19 cellular contexts compared by ENCODE assay signal in genomic region chr19:38805180-38805579, GRCh38. TPM values are rescaled to one million over a fixed set of nuclear protein-coding genes. Genes with fewer than 3 reads are reported as not detected.
DNase-seq lines count a peak whose midpoint lies in the region; ATAC-seq and TF ChIP-seq lines count a peak whose summit lies in the region.
"Had no signal": no experiment of that assay in that cellular context is flagged by ENCODE, and none has a peak within 500 bp of the region (broad histone marks: within the 10 kb centered on the region; RNA-seq: fewer than 3 reads in every experiment).

No MANE protein-coding gene starts in this region.

- H3K27ac ChIP-seq in OCI-LY7 (ENCODE audit: low read depth, low read length, poor library complexity, severe bottlenecking): no peak overlapping the region
- H3K27ac ChIP-seq: lower lobe of right lung, SJCRH30, VCaP had no signal

- intact Hi-C loops in OCI-LY7 (cut with micrococcal nuclease; ENCODE audit: unreplicated experiment): no loop called here

- H3K4me3 Mint-ChIP-seq in T-helper 2 cell treated with Interferon-gamma antibody and Interleukin-4, amounts not matched to agents 5 μg/mL and 100 μg/mL, for 36 hours: no peak overlapping the region
- peak overlapping the region; percentile 31 for H3K4me3 Mint-ChIP-seq in activated naive CD8-positive, alpha-beta T cell treated with anti-CD3 and anti-CD28 coated beads, Interleukin-2, amount 10 ng/mL, durations not matched to agents 7 days and 5 days
- H3K4me3 Mint-ChIP-seq: effector memory CD8-positive, alpha-beta T cell had no signal

- ATAC-seq in activated naive CD8-positive, alpha-beta T cell treated with anti-CD3 and anti-CD28 coated beads, Interleukin-2, amount 10 ng/mL, durations not matched to agents 7 days and 5 days (ENCODE audit: low read depth): no peak
- no peak for ATAC-seq in GM18861 (IDR thresholded peaks at IDR 0.05; ENCODE audit: unreplicated experiment)
- ATAC-seq in GM21390 (IDR thresholded peaks at IDR 0.05; ENCODE audit: unreplicated experiment): no peak
- ATAC-seq: effector memory CD8-positive, alpha-beta T cell had no signal

- H3K27ac Mint-ChIP-seq in T-helper 2 cell treated with Interferon-gamma antibody and Interleukin-4, amounts not matched to agents 5 μg/mL and 100 μg/mL, for 36 hours: peak overlapping the region; percentile 58
- H3K27ac Mint-ChIP-seq in activated naive CD8-positive, alpha-beta T cell treated with anti-CD3 and anti-CD28 coated beads, Interleukin-2, amount 10 ng/mL, durations not matched to agents 7 days and 5 days: peak overlapping the region; percentile 75

- H3K4me1 ChIP-seq in OCI-LY7 (ENCODE audit: insufficient read depth, low read length, poor library complexity, severe bottlenecking): peaks cover 3% of the 10 kb centered on the region
- H3K4me1 ChIP-seq: SJCRH30 had no signal

- DNase-seq in T-helper 2 cell treated with Interferon-gamma antibody and Interleukin-4, amounts not matched to agents 5 μg/mL and 100 μg/mL, for 36 hours (ENCODE audit: low spot score): no peak
- no peak for DNase-seq in T-helper 2 cell
- DNase-seq in GM13977 (ENCODE audit: low spot score): peak; percentile 24
- DNase-seq in activated naive CD8-positive, alpha-beta T cell treated with anti-CD3 and anti-CD28 coated beads, Interleukin-2, amount 10 ng/mL, durations not matched to agents 7 days and 5 days: no peak
- DNase-seq in lung microvascular endothelial cell (ENCODE audit: low read depth in 2 of 2): peak; percentile 19 to 59
- no peak for DNase-seq in OCI-LY7 (ENCODE audit: low spot score)
- DNase-seq: activated T-cell treated with anti-CD3 and anti-CD28 coated beads, Interleukin-2, amount 50 U/mL, for 1 hour; DMS 273 treated with DMSO at 0.1 percent for 48 hours; effector memory CD8-positive, alpha-beta T cell; lower lobe of right lung; NCI-H1930; NCI-H748 treated with DMSO at 0.1 percent for 48 hours; SJCRH30 had no signal

- no peaks in the 10 kb centered on the region for H3K9me3 Mint-ChIP-seq in T-helper 2 cell treated with Interferon-gamma antibody and Interleukin-4, amounts not matched to agents 5 μg/mL and 100 μg/mL, for 36 hours
- no peaks in the 10 kb centered on the region for H3K9me3 Mint-ChIP-seq in activated naive CD8-positive, alpha-beta T cell treated with anti-CD3 and anti-CD28 coated beads, Interleukin-2, amount 10 ng/mL, durations not matched to agents 7 days and 5 days
- H3K9me3 Mint-ChIP-seq: effector memory CD8-positive, alpha-beta T cell had no signal

- POLR2A ChIA-PET in activated naive CD8-positive, alpha-beta T cell treated with anti-CD3 and anti-CD28 coated beads, Interleukin-2, amount 10 ng/mL, durations not matched to agents 7 days and 5 days (lab: Charles Lee): no interaction called here
- POLR2A ChIA-PET in OCI-LY7 (lab: Charles Lee): no interaction called here

- no peaks in the 10 kb centered on the region for H3K9me3 ChIP-seq in OCI-LY7 (ENCODE audit: low read length)
- H3K9me3 ChIP-seq: lower lobe of right lung had no signal

- no peaks in the 10 kb centered on the region for H3K79me2 ChIP-seq in OCI-LY7 (ENCODE audit: insufficient read depth, low read depth, low read length)

- H3K36me3 ChIP-seq in OCI-LY7 (ENCODE audit: insufficient read depth, low read length): no peaks in the 10 kb centered on the region
- H3K36me3 ChIP-seq: lower lobe of right lung, SJCRH30 had no signal

- no TSS peak for BruUV-seq in OCI-LY7 (replicated peaks; lab: Mats Ljungman, UMichigan)

- TF ChIP-seq CTCF in GM13977 (IDR thresholded peaks at IDR 0.05; ENCODE audit: extremely low read depth, insufficient read depth, missing control alignments) (no peak), OCI-LY7 (conservative IDR thresholded peaks at IDR 0.05; ENCODE audit: low read length) (no peak)

- H3K4me3 ChIP-seq in OCI-LY7 (ENCODE audit: low read depth, low read length, poor library complexity, severe bottlenecking): no peak overlapping the region
- H3K4me3 ChIP-seq: lower lobe of right lung, SJCRH30 had no signal

- no peaks in the 10 kb centered on the region for H4K20me1 ChIP-seq in OCI-LY7 (ENCODE audit: insufficient read depth, low read length)

- in situ Hi-C loops in GM13977 (cut with MboI; ENCODE audit: low pct_unique_long_range_greater_than_20kb, low sequenced_read_pairs, unreplicated experiment): no loop called here

- peaks cover 5% of the 10 kb centered on the region for H3K4me1 Mint-ChIP-seq in T-helper 2 cell treated with Interferon-gamma antibody and Interleukin-4, amounts not matched to agents 5 μg/mL and 100 μg/mL, for 36 hours (ENCODE audit: low read depth)
- peaks cover 6% of the 10 kb centered on the region for H3K4me1 Mint-ChIP-seq in activated naive CD8-positive, alpha-beta T cell treated with anti-CD3 and anti-CD28 coated beads, Interleukin-2, amount 10 ng/mL, durations not matched to agents 7 days and 5 days

- no peaks in the 10 kb centered on the region for H3K9me2 ChIP-seq in OCI-LY7 (ENCODE audit: insufficient read depth, low read length)

- no peak overlapping the region for H2AFZ ChIP-seq in OCI-LY7 (ENCODE audit: low read length)

- H3K4me2 ChIP-seq in OCI-LY7 (ENCODE audit: low read length): no peak overlapping the region; the same call in 1 of the 2 replicates

- H3K36me3 Mint-ChIP-seq in T-helper 2 cell treated with Interferon-gamma antibody and Interleukin-4, amounts not matched to agents 5 μg/mL and 100 μg/mL, for 36 hours (ENCODE audit: low read depth): no peaks in the 10 kb centered on the region
- H3K36me3 Mint-ChIP-seq in activated naive CD8-positive, alpha-beta T cell treated with anti-CD3 and anti-CD28 coated beads, Interleukin-2, amount 10 ng/mL, durations not matched to agents 7 days and 5 days: peaks cover 2% of the 10 kb centered on the region

- H3K27me3 Mint-ChIP-seq in T-helper 2 cell treated with Interferon-gamma antibody and Interleukin-4, amounts not matched to agents 5 μg/mL and 100 μg/mL, for 36 hours (ENCODE audit: low read depth): no peaks in the 10 kb centered on the region
- no peaks in the 10 kb centered on the region for H3K27me3 Mint-ChIP-seq in activated naive CD8-positive, alpha-beta T cell treated with anti-CD3 and anti-CD28 coated beads, Interleukin-2, amount 10 ng/mL, durations not matched to agents 7 days and 5 days
- H3K27me3 Mint-ChIP-seq: effector memory CD8-positive, alpha-beta T cell had no signal

- CTCF ChIA-PET in OCI-LY7 (lab: Charles Lee; ENCODE audit: unreplicated experiment): no interaction called here

RNA-seq across cellular contexts. Expression of gene LGALS4, which starts 7.6 kb away (rescaled TPM):
- total RNA-seq in activated naive CD8-positive, alpha-beta T cell treated with anti-CD3 and anti-CD28 coated beads, Interleukin-2, amount 10 ng/mL, durations not matched to agents 7 days and 5 days: 1 to 10 TPM; 3.8 to 4.0 TPM
- not detected in 2 replicates for total RNA-seq in lung microvascular endothelial cell
- total RNA-seq in OCI-LY7 (2014; rRNA removed; shearing (Covaris generic)): 0.70 and 1.0 TPM in 2 replicates
- total RNA-seq in OCI-LY7 (2022): 1.1 and 1.3 TPM in 2 replicates
- total RNA-seq: osteocyte had no signal

RNA-seq across cellular contexts. Expression of gene LGALS7B, which starts 16.2 kb away (rescaled TPM):
- total RNA-seq in activated naive CD8-positive, alpha-beta T cell treated with anti-CD3 and anti-CD28 coated beads, Interleukin-2, amount 10 ng/mL, durations not matched to agents 7 days and 5 days: not detected
- not detected in 2 replicates for total RNA-seq in lung microvascular endothelial cell
- not detected in 2 replicates for total RNA-seq in OCI-LY7 (2014; rRNA removed; shearing (Covaris generic))
- total RNA-seq in OCI-LY7 (2022): not detected in 2 replicates
- total RNA-seq: A673, lower lobe of right lung, osteocyte, SJCRH30 had no signal

RNA-seq across cellular contexts. Expression of gene ECH1, which starts 26.4 kb away (rescaled TPM):
- 100 to 1,000 TPM; 184 TPM for total RNA-seq in activated naive CD8-positive, alpha-beta T cell treated with anti-CD3 and anti-CD28 coated beads, Interleukin-2, amount 10 ng/mL, durations not matched to agents 7 days and 5 days
- total RNA-seq in lung microvascular endothelial cell (49.0 and 49.7 TPM in 2 replicates), OCI-LY7 (2022) (124 and 134 TPM in 2 replicates)
- 68.8 and 70.9 TPM in 2 replicates for total RNA-seq in OCI-LY7 (2014; rRNA removed; shearing (Covaris generic))

RNA-seq across cellular contexts. Expression of gene LGALS7, which starts 31.9 kb away (rescaled TPM):
- not detected for total RNA-seq in activated naive CD8-positive, alpha-beta T cell treated with anti-CD3 and anti-CD28 coated beads, Interleukin-2, amount 10 ng/mL, durations not matched to agents 7 days and 5 days
- total RNA-seq in lung microvascular endothelial cell (not detected in 2 replicates), OCI-LY7 (2022) (not detected in 2 replicates)
- not detected in 2 replicates for total RNA-seq in OCI-LY7 (2014; rRNA removed; shearing (Covaris generic))
- total RNA-seq: A673, lower lobe of right lung, osteocyte, urinary bladder had no signal

RNA-seq across cellular contexts. Expression of gene HNRNPL, which starts 44.6 kb away (rescaled TPM):
- total RNA-seq in activated naive CD8-positive, alpha-beta T cell treated with anti-CD3 and anti-CD28 coated beads, Interleukin-2, amount 10 ng/mL, durations not matched to agents 7 days and 5 days: 100 to 1,000 TPM; 441 to 455 TPM
- total RNA-seq in lung microvascular endothelial cell (204 and 211 TPM in 2 replicates), OCI-LY7 (2022) (655 and 706 TPM in 2 replicates)
- total RNA-seq in OCI-LY7 (2014; rRNA removed; shearing (Covaris generic)): 236 and 263 TPM in 2 replicates

Comparison
In these comparisons a context has a peak if more than half of its experiments do, and no peak if none do; other contexts are left out.
1. DNase-seq: peak in GM13977 (single experiment) and lung microvascular endothelial cell (2 of 2); none in T-helper 2 cell treated with Interferon-gamma antibody and Interleukin-4, amounts not matched to agents 5 μg/mL and 100 μg/mL, for 36 hours (single experiment), T-helper 2 cell (0 of 5), activated naive CD8-positive, alpha-beta T cell treated with anti-CD3 and anti-CD28 coated beads, Interleukin-2, amount 10 ng/mL, durations not matched to agents 7 days and 5 days (single experiment) and OCI-LY7 (single experiment).